ENCODE assay signal across 13 cellular contexts in the genomic region with DNA sequence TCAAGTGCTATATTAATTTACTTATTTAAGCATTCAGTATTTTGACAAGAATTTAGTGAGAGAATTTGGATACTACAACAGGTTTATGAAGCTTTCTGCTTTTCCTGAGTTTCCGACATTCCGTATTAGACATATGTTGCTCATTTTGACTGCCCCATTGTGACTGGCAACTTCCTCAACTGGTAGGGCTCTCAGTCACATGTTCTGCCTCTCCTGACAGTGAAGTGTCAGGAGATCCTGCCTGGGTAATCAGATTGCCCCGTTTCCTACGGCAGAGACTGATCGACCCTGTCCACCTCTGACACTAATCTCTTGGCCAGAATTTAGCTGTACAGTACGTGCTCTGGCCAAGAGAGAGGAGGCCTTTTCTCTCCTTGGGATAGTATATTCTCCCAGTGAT. TPM values are rescaled to one million over a fixed set of nuclear protein-coding genes. Genes with fewer than 3 reads are reported as not detected.
DNase-seq lines count a peak whose midpoint lies in the region; ATAC-seq and TF ChIP-seq lines count a peak whose summit lies in the region.
"Had no signal": no experiment of that assay in that cellular context is flagged by ENCODE, and none has a peak within 500 bp of the region (broad histone marks: within the 10 kb centered on the region; RNA-seq: fewer than 3 reads in every experiment).

No MANE protein-coding gene starts in this region.

- H2AK9ac ChIP-seq in IMR-90 (replicated peaks; ENCODE audit: low read depth, low read length, poor library complexity) = no peak overlapping the region

- in situ Hi-C loops in IMR-90 (cut with MboI; ENCODE audit: low sequenced_read_pairs) = no loop called here

- H3K4me2 ChIP-seq in IMR-90 (ENCODE audit: low read depth, low read length) = no peak overlapping the region
- H3K4me2 ChIP-seq: BLaER1 had no signal

- no peak overlapping the region for H2BK120ac ChIP-seq in IMR-90 (ENCODE audit: low read depth, low read length)

- POLR2A ChIA-PET in IMR-90 (lab: Charles Lee; ENCODE audit: unreplicated experiment) = no interaction called here

- H3K4me3 ChIP-seq in IMR-90 (ENCODE audit: insufficient read depth, low read depth, low read length) (no peak overlapping the region), sigmoid colon (no peak overlapping the region)
- H3K4me3 ChIP-seq: BLaER1, GM23248 had no signal

- no CpG with 5 or more reads among the region's 6 CpGs for WGBS in IMR-90 (ENCODE audit: extremely low coverage in 2 of 2, insufficient read length in 1 of 2), 2 experiments
- WGBS in sigmoid colon, 2 donors = 53 to 87% methylated on average over 6 of the region's 6 CpGs

- H2BK20ac ChIP-seq in IMR-90 (ENCODE audit: low read depth, low read length) = no peak overlapping the region

- no peaks in the 10 kb centered on the region for H3K4me1 ChIP-seq in IMR-90 (ENCODE audit: control insufficient read depth, insufficient read depth, low read length)
- no peaks in the 10 kb centered on the region for H3K4me1 ChIP-seq in sigmoid colon
- H3K4me1 ChIP-seq: BLaER1 had no signal

- H3K27me3 ChIP-seq in IMR-90 (ENCODE audit: control insufficient read depth, insufficient read depth, low read length) (peaks cover 16% of the 10 kb centered on the region), sigmoid colon (no peaks in the 10 kb centered on the region)
- H3K27me3 ChIP-seq: BLaER1 had no signal

- no peak for DNase-seq in IMR-90
- DNase-seq in OCI-M1 (lab: John Stamatoyannopoulos, UW) = peak; percentile 7
- peak; percentile 1 for DNase-seq in midbrain (lab: John Stamatoyannopoulos, UW)
- DNase-seq in sigmoid colon = no peak
- no peak for DNase-seq in posterior vena cava (ENCODE audit: low spot score)
- no peak for DNase-seq in SKM-1 (lab: John Stamatoyannopoulos, UW; ENCODE audit: unreplicated experiment)
- DNase-seq: CD4-positive, CD25-positive, alpha-beta regulatory T cell; DMS53; GF-D8; GM23248; H7 had no signal

- no peaks in the 10 kb centered on the region for H3K9me1 ChIP-seq in IMR-90 (ENCODE audit: insufficient read depth, low read length)

- BruUV-seq in IMR-90 (replicated peaks; lab: Mats Ljungman, UMichigan) = no TSS peak

- dilution Hi-C loops in IMR-90 (cut with HindIII; ENCODE audit: low sequenced_read_pairs, unreplicated experiment) = no loop called here

- H3K79me1 ChIP-seq in IMR-90 (ENCODE audit: low read depth in 1 of 2, low read length in 2 of 2) = no peaks in the 10 kb centered on the region

- H3K23ac ChIP-seq in IMR-90 (ENCODE audit: low read depth, low read length) = no peak overlapping the region

- no peak for TF ChIP-seq RAD21 in IMR-90 (IDR thresholded peaks at IDR 0.05; ENCODE audit: low read length)

- H3K36me3 ChIP-seq in IMR-90 (ENCODE audit: control insufficient read depth, insufficient read depth, low read length) (no peaks in the 10 kb centered on the region), sigmoid colon (no peaks in the 10 kb centered on the region)
- H3K36me3 ChIP-seq: BLaER1 had no signal

- no peak overlapping the region for H3K4ac ChIP-seq in IMR-90 (ENCODE audit: low read depth, low read length)

- no peak overlapping the region for H2BK5ac ChIP-seq in IMR-90 (ENCODE audit: low read depth, low read length, poor library complexity, severe bottlenecking)

- intact Hi-C loops in IMR-90 (cut with micrococcal nuclease) = no loop called here
- intact Hi-C loops in sigmoid colon (cut with DNase I) = no loop called here
- intact Hi-C loops in posterior vena cava (cut with DNase I) = no loop called here

- H3K27ac ChIP-seq in IMR-90 (ENCODE audit: insufficient read depth, low read length) (no peak overlapping the region), sigmoid colon (no peak overlapping the region)
- H3K27ac ChIP-seq: BLaER1, GM23248 had no signal

- H2AFZ ChIP-seq in IMR-90 (replicated peaks; ENCODE audit: low read length, poor library complexity) = peak overlapping the region; percentile 5
- H2AFZ ChIP-seq: GM23248 had no signal

- CTCF ChIA-PET in IMR-90 (lab: Yijun Ruan, JAX) = interaction anchor here (0.8 kb wide), 1 partner anchor 12 kb away, joined by 3 read pairs; no protein-coding TSS in a partner anchor

- no peak for ATAC-seq in IMR-90 (ENCODE audit: low read depth)

- H4K8ac ChIP-seq in IMR-90 (ENCODE audit: low read depth in 2 of 2, low read length in 2 of 2) = no peak overlapping the region

- no peak for TF ChIP-seq EP300 in sigmoid colon (IDR thresholded peaks at IDR 0.05)

- H4K5ac ChIP-seq in IMR-90 (ENCODE audit: low read depth, low read length) = no peak overlapping the region

- TF ChIP-seq POLR2A in IMR-90 (IDR thresholded peaks at IDR 0.05; ENCODE audit: low read depth, low read length) (no peak), sigmoid colon (IDR thresholded peaks at IDR 0.05) (no peak)

- H4K91ac ChIP-seq in IMR-90 (ENCODE audit: insufficient read depth, low read depth, low read length) = no peak overlapping the region

- H3K9me3 ChIP-seq in IMR-90 (ENCODE audit: control insufficient read depth, insufficient read depth, low read length) (no peaks in the 10 kb centered on the region), sigmoid colon (no peaks in the 10 kb centered on the region)
- H3K9me3 ChIP-seq: BLaER1 had no signal

- H4K20me1 ChIP-seq in IMR-90 (ENCODE audit: insufficient read depth, low read length) = no peaks in the 10 kb centered on the region
- H4K20me1 ChIP-seq: BLaER1 had no signal

- no peak overlapping the region for H3K14ac ChIP-seq in IMR-90 (replicated peaks; ENCODE audit: low read depth, low read length)

- no peak overlapping the region for H3K56ac ChIP-seq in IMR-90 (ENCODE audit: extremely low read depth, insufficient read depth, low read length)

- H3K9ac ChIP-seq in IMR-90 (ENCODE audit: low read depth, low read length) = no peak overlapping the region
- H3K9ac ChIP-seq: BLaER1, GM23248 had no signal

- H3K18ac ChIP-seq in IMR-90 (ENCODE audit: low read depth, low read length) = no peak overlapping the region

- no peak overlapping the region for H2BK15ac ChIP-seq in IMR-90 (ENCODE audit: low read depth, low read length)

- TF ChIP-seq CTCF in IMR-90 (conservative IDR thresholded peaks at IDR 0.05; ENCODE audit: low read depth, low read length) (no peak), sigmoid colon (IDR thresholded peaks at IDR 0.05) (no peak)

- H2AK5ac ChIP-seq in IMR-90 (ENCODE audit: low read depth, low read length) = no peak overlapping the region

TF ChIP-seq in IMR-90, 13 proteins besides CTCF, POLR2A, EP300 and RAD21:
- TF ChIP-seq RCOR1 (IDR thresholded peaks at IDR 0.05; ENCODE audit: insufficient replicate concordance, low read length) (no peak), MXI1 (IDR thresholded peaks at IDR 0.05; ENCODE audit: borderline replicate concordance, low read depth, low read length) (no peak), RFX5 (IDR thresholded peaks at IDR 0.05; ENCODE audit: low read depth, low read length) (no peak), CEBPB (IDR thresholded peaks at IDR 0.05; ENCODE audit: low read depth, low read length) (no peak), BHLHE40 (IDR thresholded peaks at IDR 0.05; ENCODE audit: low read depth, low read length) (no peak), MAFK (IDR thresholded peaks at IDR 0.05; ENCODE audit: low read depth, low read length) (no peak), NFE2L2 (IDR thresholded peaks at IDR 0.05; ENCODE audit: low read depth, low read length) (no peak), MAZ (IDR thresholded peaks at IDR 0.05; ENCODE audit: borderline replicate concordance, low read depth, low read length) (no peak), FOS (IDR thresholded peaks at IDR 0.05; ENCODE audit: low read depth, low read length) (no peak), SMC3 (IDR thresholded peaks at IDR 0.05; ENCODE audit: low read depth, low read length) (no peak), USF2 (IDR thresholded peaks at IDR 0.05; ENCODE audit: low read depth, low read length) (no peak), CHD1 (IDR thresholded peaks at IDR 0.05; ENCODE audit: low read depth, low read length) (no peak)
- TF ChIP-seq, protein P1, sequence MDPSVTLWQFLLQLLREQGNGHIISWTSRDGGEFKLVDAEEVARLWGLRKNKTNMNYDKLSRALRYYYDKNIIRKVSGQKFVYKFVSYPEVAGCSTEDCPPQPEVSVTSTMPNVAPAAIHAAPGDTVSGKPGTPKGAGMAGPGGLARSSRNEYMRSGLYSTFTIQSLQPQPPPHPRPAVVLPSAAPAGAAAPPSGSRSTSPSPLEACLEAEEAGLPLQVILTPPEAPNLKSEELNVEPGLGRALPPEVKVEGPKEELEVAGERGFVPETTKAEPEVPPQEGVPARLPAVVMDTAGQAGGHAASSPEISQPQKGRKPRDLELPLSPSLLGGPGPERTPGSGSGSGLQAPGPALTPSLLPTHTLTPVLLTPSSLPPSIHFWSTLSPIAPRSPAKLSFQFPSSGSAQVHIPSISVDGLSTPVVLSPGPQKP (IDR thresholded peaks at IDR 0.05; ENCODE audit: borderline replicate concordance, low read depth, low read length) = no peak

RNA-seq across cellular contexts. Expression of gene CLNK, which starts 49.5 kb away (rescaled TPM):
- total RNA-seq in IMR-90 (2012; rRNA removed) (not detected in 2 replicates), sigmoid colon (not detected), posterior vena cava (under 1 TPM; 0.19 TPM)
- polyA plus RNA-seq in IMR-90 (2012; rRNA removed) (not detected in 2 replicates), sigmoid colon (under 1 TPM in 1 of 3 donors, not detected in 2; 0.44 TPM)
- polyA plus RNA-seq in IMR-90 (2012; cell fraction: cytosol; rRNA removed) = not detected in 2 replicates
- polyA plus RNA-seq in IMR-90 (2012; cell fraction: nucleus; rRNA removed; ENCODE audit: low replicate concordance) = not detected in 2 replicates
- total RNA-seq: A673, GM23248, H7 had no signal
- polyA plus RNA-seq: GM23248 had no signal

Comparison
In these comparisons a context has a peak if more than half of its experiments do, and no peak if none do; other contexts are left out.
1. DNase-seq: peak in OCI-M1 (single experiment) and midbrain (single experiment); none in IMR-90 (single experiment), sigmoid colon (single experiment), posterior vena cava (single experiment) and SKM-1 (single experiment).